In genomic region chr13:102536695-102537485, GRCh38 we compare ENCODE assay signal across 21 cellular contexts.
"Had no signal": no experiment of that assay in that cellular context is flagged by ENCODE, and none has a peak within 500 bp of the region (broad histone marks: within the 10 kb centered on the region; RNA-seq: fewer than 3 reads in every experiment).

No MANE protein-coding gene starts in this region.

- ATAC-seq: left colon; left ventricle myocardium superior; lower lobe of right lung; natural killer cell; sciatic nerve; stimulated activated memory B cell treated with anti-CD40 and anti-IgM and Interleukin-4, amounts not matched to agents 10 μg/mL and 1 μg/mL and 100 μg/mL, for 72 hours; stimulated activated naive CD8-positive, alpha-beta T cell treated with anti-CD3 and anti-CD28 coated beads, Interleukin-15, Interleukin-2, amounts not matched to agents 100 U/mL and 50 U/mL, for 24 hours had no signal

- H3K27ac Mint-ChIP-seq: immature natural killer cell; memory B cell; natural killer cell; stimulated activated memory B cell treated with anti-CD40 and anti-IgM and Interleukin-4, amounts not matched to agents 10 μg/mL and 1 μg/mL and 100 μg/mL, for 72 hours; type B pancreatic cell had no signal

- H3K4me3 Mint-ChIP-seq: immature natural killer cell; memory B cell; natural killer cell; stimulated activated memory B cell treated with anti-CD40 and anti-IgM and Interleukin-4, amounts not matched to agents 10 μg/mL and 1 μg/mL and 100 μg/mL, for 72 hours; type B pancreatic cell had no signal

- H3K9me3 Mint-ChIP-seq: type B pancreatic cell had no signal

- DNase-seq: effector memory CD4-positive, alpha-beta T cell; hypothalamus; immature natural killer cell; islet precursor cell; kidney glomerular epithelial cell; left colon; left ventricle myocardium superior; lower lobe of right lung; natural killer cell; occipital lobe; ovary; stimulated activated CD4-positive, alpha-beta T cell treated with anti-CD3 and anti-CD28 coated beads, Interleukin-12 subunit alpha, Interleukin-12 subunit beta, amount 100 ng/mL, for 4 hours; stimulated activated CD4-positive, alpha-beta T cell treated with anti-CD3 and anti-CD28 coated beads, Interleukin-2, amount 100 ng/mL, for 24 hours; stimulated activated CD4-positive, alpha-beta T cell treated with anti-CD3 and anti-CD28 coated beads, Interleukin-4, amount 100 ng/mL, for 4 hours; stimulated activated naive CD8-positive, alpha-beta T cell treated with anti-CD3 and anti-CD28 coated beads, Interleukin-15, Interleukin-2, amounts not matched to agents 100 U/mL and 50 U/mL, for 24 hours; testis; tibial artery had no signal

- H3K36me3 Mint-ChIP-seq: immature natural killer cell; memory B cell; stimulated activated memory B cell treated with anti-CD40 and anti-IgM and Interleukin-4, amounts not matched to agents 10 μg/mL and 1 μg/mL and 100 μg/mL, for 72 hours; type B pancreatic cell had no signal

- H3K4me1 Mint-ChIP-seq: immature natural killer cell; memory B cell; natural killer cell; stimulated activated memory B cell treated with anti-CD40 and anti-IgM and Interleukin-4, amounts not matched to agents 10 μg/mL and 1 μg/mL and 100 μg/mL, for 72 hours had no signal
